Comparison of ENCODE assay signal across 20 cellular contexts in the genomic region with DNA sequence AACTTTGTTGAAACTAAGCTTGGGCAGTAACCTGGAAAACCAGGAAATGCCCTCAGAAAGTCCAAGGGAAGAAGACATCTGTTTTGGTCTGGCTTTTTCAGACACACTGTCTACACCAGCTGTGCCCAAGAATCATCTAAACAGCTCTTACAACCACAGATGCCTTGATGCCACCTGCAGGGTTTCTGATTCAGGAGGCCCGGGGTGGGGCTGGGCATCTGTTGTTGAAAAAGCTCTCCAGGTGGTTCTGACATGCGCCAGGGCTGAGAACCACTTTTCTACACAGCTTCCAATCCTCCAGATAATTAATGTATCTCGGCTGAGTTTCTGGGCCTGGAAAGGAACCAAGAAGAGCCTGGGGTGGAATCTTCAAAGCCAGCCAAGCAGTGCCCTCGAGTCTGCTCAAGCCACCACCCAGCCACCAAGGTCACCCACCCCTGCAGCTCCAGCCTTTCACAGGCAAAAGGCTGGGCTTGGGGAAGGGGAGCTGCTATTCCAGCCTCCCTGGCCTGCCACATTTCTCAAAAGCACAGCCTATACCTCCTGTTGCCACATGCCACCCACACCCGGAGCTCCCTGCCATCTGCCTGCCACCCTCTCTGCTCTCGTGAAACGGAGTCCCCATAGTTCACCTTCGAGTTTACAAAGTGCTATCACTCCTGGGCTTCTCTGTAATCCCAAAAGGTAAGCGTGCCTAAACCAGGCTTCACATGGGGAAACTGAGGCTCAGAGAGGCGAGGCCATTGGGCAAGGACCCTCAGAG. TPM values are rescaled to one million over a fixed set of nuclear protein-coding genes. Genes with fewer than 3 reads are reported as not detected.
DNase-seq lines count a peak whose midpoint lies in the region; TF ChIP-seq lines count a peak whose summit lies in the region.
"Had no signal": no experiment of that assay in that cellular context is flagged by ENCODE, and none has a peak within 500 bp of the region (broad histone marks: within the 10 kb centered on the region; RNA-seq: fewer than 3 reads in every experiment).

No MANE protein-coding gene starts in this region.

- 70 to 80% (median 78%) methylated on average over 10 of the region's 10 CpGs for WGBS in spleen, 5 donors

- no peaks in the 10 kb centered on the region for H3K9me3 ChIP-seq in spleen
- H3K9me3 ChIP-seq: ovary, Peyer's patch, SK-N-SH, suprapubic skin had no signal

- no peak for TF ChIP-seq POLR2A in spleen (IDR thresholded peaks at IDR 0.05)

- no peak for TF ChIP-seq CTCF in spleen (IDR thresholded peaks at IDR 0.05 in 8 of 11, conservative IDR thresholded peaks at IDR 0.05 in 3 of 11)

- intact Hi-C loops in posterior vena cava (cut with DNase I), result no loop called here
- intact Hi-C loops in spleen (cut with DNase I; ENCODE audit: low total_unique reads), result loop anchor here (10.0 kb wide), 1 partner anchor 113 kb away; no protein-coding TSS in a partner anchor

- H3K27me3 ChIP-seq in spleen (replicated peaks in 1 of 7), result peaks cover 0 to 13% (median 6%) of the 10 kb centered on the region in 7 donors
- H3K27me3 ChIP-seq: ovary, Peyer's patch had no signal

- H3K4me1 ChIP-seq in spleen, result peaks cover 0 to 10% (median 4%) of the 10 kb centered on the region in 6 donors
- H3K4me1 ChIP-seq: Peyer's patch had no signal

- no peak overlapping the region for H3K27ac ChIP-seq in spleen
- H3K27ac ChIP-seq: C4-2B, ovary, Peyer's patch, suprapubic skin had no signal

- no peaks in the 10 kb centered on the region for H3K36me3 ChIP-seq in spleen
- H3K36me3 ChIP-seq: ovary, Peyer's patch, suprapubic skin had no signal

- no peak overlapping the region for H3K4me3 ChIP-seq in spleen
- H3K4me3 ChIP-seq: K562, ovary, Peyer's patch, suprapubic skin had no signal

- DNase-seq in NCI-H146 (lab: John Stamatoyannopoulos, UW) (peak; percentile 44), NCI-H146 treated with DMSO at 0.1 percent for 48 hours (lab: John Stamatoyannopoulos, UW; ENCODE audit: unreplicated experiment) (no peak), NCI-H1092 treated with DMSO at 0.1 percent for 48 hours (lab: John Stamatoyannopoulos, UW) (peak; percentile 64), NCI-H345 treated with DMSO at 0.1 percent for 48 hours (lab: John Stamatoyannopoulos, UW; ENCODE audit: unreplicated experiment) (peak; percentile 74), cerebellar cortex (ENCODE audit: low spot score) (peak; percentile 54), posterior vena cava (ENCODE audit: low spot score) (no peak), spleen (no peak), occipital lobe (lab: John Stamatoyannopoulos, UW) (no peak)
- DNase-seq: activated CD4-positive, alpha-beta memory T cell treated with anti-CD3 and anti-CD28 coated beads for 36 hours; amniotic stem cell; H7; MV-4-11; naive B cell; ovary; Peyer's patch; right cardiac atrium; SK-N-SH had no signal

RNA-seq across cellular contexts. Expression of gene MDGA1, which starts 9.4 kb away (rescaled TPM):
- total RNA-seq in posterior vena cava (1 to 10 TPM; 3.5 to 7.6 TPM), spleen (10 to 100 TPM in 6 of 7 donors, 1 to 10 TPM in 1; 1.7 to 33.8 (median 12.0) TPM), occipital lobe (19.8 TPM)
- 1 to 10 TPM in 2 of 3 donors, under 1 TPM in 1; 0.51 to 2.9 (median 2.4) TPM for polyA plus RNA-seq in spleen

Comparison
In these comparisons a context has a peak if more than half of its experiments do, and no peak if none do; other contexts are left out.
1. DNase-seq: peak in NCI-H146 (single experiment), NCI-H1092 treated with DMSO at 0.1 percent for 48 hours (single experiment), NCI-H345 treated with DMSO at 0.1 percent for 48 hours (single experiment) and cerebellar cortex (single experiment); none in NCI-H146 treated with DMSO at 0.1 percent for 48 hours (single experiment), posterior vena cava (single experiment), spleen (single experiment) and occipital lobe (single experiment).